2 cellular contexts compared by ENCODE assay signal in the genomic region with DNA sequence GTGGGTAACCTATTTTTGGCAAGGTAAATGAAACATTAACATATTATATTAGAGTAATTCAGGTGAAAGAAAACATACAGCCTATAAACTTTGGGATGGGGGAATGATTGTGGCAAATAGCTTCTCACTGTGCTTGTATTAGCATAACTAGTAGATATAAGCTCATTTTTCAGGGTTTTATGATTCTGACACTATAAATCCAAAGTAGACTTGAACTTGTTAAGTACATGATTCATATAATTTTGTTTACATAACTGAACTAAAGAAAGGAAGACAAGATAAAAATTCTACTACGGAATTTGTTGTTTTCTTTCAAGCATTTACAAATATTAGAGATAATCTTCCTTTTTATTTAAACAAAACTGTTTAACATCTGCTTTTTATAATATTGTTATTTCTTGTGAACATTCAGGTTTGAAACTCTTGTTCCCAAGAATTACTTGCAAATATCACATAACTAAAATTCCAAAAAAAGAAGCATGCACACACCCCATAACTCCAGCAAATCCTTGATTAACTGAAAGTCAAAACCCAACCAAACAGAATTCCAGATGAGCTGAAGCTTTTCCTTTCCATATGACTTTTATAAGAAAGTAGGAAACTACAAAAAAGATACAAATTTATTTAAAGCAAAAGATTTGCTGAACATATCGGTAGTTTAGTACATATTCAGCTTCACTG.
TF ChIP-seq lines count a peak whose summit lies in the region.

No MANE protein-coding gene starts in this region.

TF ChIP-seq in HEK293, 187 proteins besides CTCF, POLR2A, EP300 and RAD21 (continued from another document):
- TF ChIP-seq, protein P1, sequence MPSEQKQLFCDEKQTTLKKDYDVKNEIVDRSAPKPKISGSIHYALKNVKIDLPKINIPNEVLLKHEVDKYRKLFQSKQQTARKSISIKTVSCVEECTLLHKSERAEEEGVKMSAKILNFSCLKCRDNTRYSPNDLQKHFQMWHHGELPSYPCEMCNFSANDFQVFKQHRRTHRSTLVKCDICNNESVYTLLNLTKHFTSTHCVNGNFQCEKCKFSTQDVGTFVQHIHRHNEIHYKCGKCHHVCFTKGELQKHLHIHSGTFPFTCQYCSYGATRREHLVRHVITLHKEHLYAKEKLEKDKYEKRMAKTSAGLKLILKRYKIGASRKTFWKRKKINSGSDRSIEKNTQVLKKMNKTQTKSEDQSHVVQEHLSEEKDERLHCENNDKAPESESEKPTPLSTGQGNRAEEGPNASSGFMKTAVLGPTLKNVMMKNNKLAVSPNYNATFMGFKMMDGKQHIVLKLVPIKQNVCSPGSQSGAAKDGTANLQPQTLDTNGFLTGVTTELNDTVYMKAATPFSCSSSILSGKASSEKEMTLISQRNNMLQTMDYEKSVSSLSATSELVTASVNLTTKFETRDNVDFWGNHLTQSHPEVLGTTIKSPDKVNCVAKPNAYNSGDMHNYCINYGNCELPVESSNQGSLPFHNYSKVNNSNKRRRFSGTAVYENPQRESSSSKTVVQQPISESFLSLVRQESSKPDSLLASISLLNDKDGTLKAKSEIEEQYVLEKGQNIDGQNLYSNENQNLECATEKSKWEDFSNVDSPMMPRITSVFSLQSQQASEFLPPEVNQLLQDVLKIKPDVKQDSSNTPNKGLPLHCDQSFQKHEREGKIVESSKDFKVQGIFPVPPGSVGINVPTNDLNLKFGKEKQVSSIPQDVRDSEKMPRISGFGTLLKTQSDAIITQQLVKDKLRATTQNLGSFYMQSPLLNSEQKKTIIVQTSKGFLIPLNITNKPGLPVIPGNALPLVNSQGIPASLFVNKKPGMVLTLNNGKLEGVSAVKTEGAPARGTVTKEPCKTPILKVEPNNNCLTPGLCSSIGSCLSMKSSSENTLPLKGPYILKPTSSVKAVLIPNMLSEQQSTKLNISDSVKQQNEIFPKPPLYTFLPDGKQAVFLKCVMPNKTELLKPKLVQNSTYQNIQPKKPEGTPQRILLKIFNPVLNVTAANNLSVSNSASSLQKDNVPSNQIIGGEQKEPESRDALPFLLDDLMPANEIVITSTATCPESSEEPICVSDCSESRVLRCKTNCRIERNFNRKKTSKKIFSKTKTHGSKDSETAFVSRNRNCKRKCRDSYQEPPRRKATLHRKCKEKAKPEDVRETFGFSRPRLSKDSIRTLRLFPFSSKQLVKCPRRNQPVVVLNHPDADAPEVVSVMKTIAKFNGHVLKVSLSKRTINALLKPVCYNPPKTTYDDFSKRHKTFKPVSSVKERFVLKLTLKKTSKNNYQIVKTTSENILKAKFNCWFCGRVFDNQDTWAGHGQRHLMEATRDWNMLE (tag by site-specific recombination; conservative IDR thresholded peaks at IDR 0.05; ENCODE audit: low read depth) = no peak

TF ChIP-seq in K562, 482 proteins besides CTCF, POLR2A, EP300 and RAD21 (continued from another document):
- TF ChIP-seq, protein P2, sequence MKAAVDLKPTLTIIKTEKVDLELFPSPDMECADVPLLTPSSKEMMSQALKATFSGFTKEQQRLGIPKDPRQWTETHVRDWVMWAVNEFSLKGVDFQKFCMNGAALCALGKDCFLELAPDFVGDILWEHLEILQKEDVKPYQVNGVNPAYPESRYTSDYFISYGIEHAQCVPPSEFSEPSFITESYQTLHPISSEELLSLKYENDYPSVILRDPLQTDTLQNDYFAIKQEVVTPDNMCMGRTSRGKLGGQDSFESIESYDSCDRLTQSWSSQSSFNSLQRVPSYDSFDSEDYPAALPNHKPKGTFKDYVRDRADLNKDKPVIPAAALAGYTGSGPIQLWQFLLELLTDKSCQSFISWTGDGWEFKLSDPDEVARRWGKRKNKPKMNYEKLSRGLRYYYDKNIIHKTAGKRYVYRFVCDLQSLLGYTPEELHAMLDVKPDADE (conservative IDR thresholded peaks at IDR 0.05; ENCODE audit: control insufficient read depth, low read depth, low read length) = no peak
- TF ChIP-seq, protein P3, sequence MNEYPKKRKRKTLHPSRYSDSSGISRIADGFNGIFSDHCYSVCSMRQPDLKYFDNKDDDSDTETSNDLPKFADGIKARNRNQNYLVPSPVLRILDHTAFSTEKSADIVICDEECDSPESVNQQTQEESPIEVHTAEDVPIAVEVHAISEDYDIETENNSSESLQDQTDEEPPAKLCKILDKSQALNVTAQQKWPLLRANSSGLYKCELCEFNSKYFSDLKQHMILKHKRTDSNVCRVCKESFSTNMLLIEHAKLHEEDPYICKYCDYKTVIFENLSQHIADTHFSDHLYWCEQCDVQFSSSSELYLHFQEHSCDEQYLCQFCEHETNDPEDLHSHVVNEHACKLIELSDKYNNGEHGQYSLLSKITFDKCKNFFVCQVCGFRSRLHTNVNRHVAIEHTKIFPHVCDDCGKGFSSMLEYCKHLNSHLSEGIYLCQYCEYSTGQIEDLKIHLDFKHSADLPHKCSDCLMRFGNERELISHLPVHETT (CRISPR knock-in tag; conservative IDR thresholded peaks at IDR 0.05 in 1 of 2, IDR thresholded peaks at IDR 0.05 in 1 of 2) = no peak
- TF ChIP-seq PURB (CRISPR knock-in tag; IDR thresholded peaks at IDR 0.05; ENCODE audit: low read depth) (no peak), MCM3 (IDR thresholded peaks at IDR 0.05) (no peak), TRIM28 (IDR thresholded peaks at IDR 0.05) (no peak), MTA2 (IDR thresholded peaks at IDR 0.05; ENCODE audit: low read depth) (no peak), PRPF4 (IDR thresholded peaks at IDR 0.05; ENCODE audit: insufficient read depth, low read depth, low read length, poor library complexity, severe bottlenecking) (no peak), ELF2 (CRISPR knock-in tag; IDR thresholded peaks at IDR 0.05) (no peak), ZNF212 (CRISPR knock-in tag; IDR thresholded peaks at IDR 0.05) (no peak), SMARCE1 (IDR thresholded peaks at IDR 0.05) (no peak)
- TF ChIP-seq, protein P4, sequence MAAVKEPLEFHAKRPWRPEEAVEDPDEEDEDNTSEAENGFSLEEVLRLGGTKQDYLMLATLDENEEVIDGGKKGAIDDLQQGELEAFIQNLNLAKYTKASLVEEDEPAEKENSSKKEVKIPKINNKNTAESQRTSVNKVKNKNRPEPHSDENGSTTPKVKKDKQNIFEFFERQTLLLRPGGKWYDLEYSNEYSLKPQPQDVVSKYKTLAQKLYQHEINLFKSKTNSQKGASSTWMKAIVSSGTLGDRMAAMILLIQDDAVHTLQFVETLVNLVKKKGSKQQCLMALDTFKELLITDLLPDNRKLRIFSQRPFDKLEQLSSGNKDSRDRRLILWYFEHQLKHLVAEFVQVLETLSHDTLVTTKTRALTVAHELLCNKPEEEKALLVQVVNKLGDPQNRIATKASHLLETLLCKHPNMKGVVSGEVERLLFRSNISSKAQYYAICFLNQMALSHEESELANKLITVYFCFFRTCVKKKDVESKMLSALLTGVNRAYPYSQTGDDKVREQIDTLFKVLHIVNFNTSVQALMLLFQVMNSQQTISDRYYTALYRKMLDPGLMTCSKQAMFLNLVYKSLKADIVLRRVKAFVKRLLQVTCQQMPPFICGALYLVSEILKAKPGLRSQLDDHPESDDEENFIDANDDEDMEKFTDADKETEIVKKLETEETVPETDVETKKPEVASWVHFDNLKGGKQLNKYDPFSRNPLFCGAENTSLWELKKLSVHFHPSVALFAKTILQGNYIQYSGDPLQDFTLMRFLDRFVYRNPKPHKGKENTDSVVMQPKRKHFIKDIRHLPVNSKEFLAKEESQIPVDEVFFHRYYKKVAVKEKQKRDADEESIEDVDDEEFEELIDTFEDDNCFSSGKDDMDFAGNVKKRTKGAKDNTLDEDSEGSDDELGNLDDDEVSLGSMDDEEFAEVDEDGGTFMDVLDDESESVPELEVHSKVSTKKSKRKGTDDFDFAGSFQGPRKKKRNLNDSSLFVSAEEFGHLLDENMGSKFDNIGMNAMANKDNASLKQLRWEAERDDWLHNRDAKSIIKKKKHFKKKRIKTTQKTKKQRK (IDR thresholded peaks at IDR 0.05; ENCODE audit: borderline replicate concordance, low read depth, low read length) = no peak
